Comparison of ENCODE assay signal across 10 cellular contexts in genomic region chr14:28765169-28765906, GRCh38. TPM values are rescaled to one million over a fixed set of nuclear protein-coding genes. Genes with fewer than 3 reads are reported as not detected.
A peak's percentile ranks its signal among the peaks of the same experiment; 100 is the strongest.
DNase-seq lines count a peak whose midpoint lies in the region; ATAC-seq, FAIRE-seq and TF ChIP-seq lines count a peak whose summit lies in the region.
"Had no signal": no experiment of that assay in that cellular context is flagged by ENCODE, and none has a peak within 500 bp of the region (broad histone marks: within the 10 kb centered on the region; RNA-seq: fewer than 3 reads in every experiment).

No MANE protein-coding gene starts in this region.

- CTCF ChIA-PET in endothelial cell of umbilical vein (lab: Charles Lee) = interaction anchor here (1.9 to 5.5 kb wide), 5 partner anchors 9 to 1449 kb away, joined by 5 to 34 read pairs (median 11); no protein-coding TSS in a partner anchor

- no peak for DNase-seq in endothelial cell of umbilical vein (ENCODE audit: low read depth, low spot score)
- no peak for DNase-seq in ovary
- no peak for DNase-seq in stimulated activated CD4-positive, alpha-beta T cell treated with anti-CD3 and anti-CD28 coated beads, Interleukin-1b, Interleukin-23, amount 100 ng/mL, for 48 hours
- DNase-seq: left cardiac atrium had no signal

- H4K20me1 ChIP-seq in endothelial cell of umbilical vein (replicated peaks; ENCODE audit: control insufficient read depth, extremely low read depth, insufficient read depth, low read length) = no peaks in the 10 kb centered on the region

- POLR2A ChIA-PET in endothelial cell of umbilical vein (lab: Charles Lee) = no interaction called here

- H3K4me3 ChIP-seq in GM08714 (ENCODE audit: low read length) = peak overlapping the region; percentile 45
- H3K4me3 ChIP-seq in HUES6 (ENCODE audit: low read depth, low read length) = peak overlapping the region; percentile 77
- peak overlapping the region in 1 of 3 experiments; percentile 7 for H3K4me3 ChIP-seq in endothelial cell of umbilical vein (replicated peaks in 1 of 3; ENCODE audit: insufficient read depth in 1 of 3, low read depth in 1 of 3, low read length in 3 of 3)
- H3K4me3 ChIP-seq in ovary = peak overlapping the region; percentile 33

- H3K9ac ChIP-seq in HUES6 (ENCODE audit: low read length) = no peak overlapping the region
- H3K9ac ChIP-seq in endothelial cell of umbilical vein (replicated peaks; ENCODE audit: extremely low read depth, insufficient read depth, low read length) = no peak overlapping the region

- H3K27ac ChIP-seq in HUES6 (ENCODE audit: low read depth, low read length) = no peak overlapping the region
- no peak overlapping the region for H3K27ac ChIP-seq in endothelial cell of umbilical vein (ENCODE audit: insufficient read depth, low read depth, low read length)
- peak overlapping the region in 1 of 2 donors; percentile 62 for H3K27ac ChIP-seq in ovary

- BruUV-seq in endothelial cell of umbilical vein (replicated peaks; lab: Mats Ljungman, UMichigan) = no TSS peak

- H3K27me3 ChIP-seq in HUES6 (ENCODE audit: control insufficient read depth, insufficient read depth, low read length) (peaks cover 92% of the 10 kb centered on the region), endothelial cell of umbilical vein (ENCODE audit: control insufficient read depth in 2 of 2, insufficient read depth in 2 of 2, low read length in 2 of 2) (peaks cover 60 to 87% of the 10 kb centered on the region in 2 experiments), ovary (no peaks in the 10 kb centered on the region)

- ATAC-seq in GM18858 (IDR thresholded peaks at IDR 0.05; ENCODE audit: unreplicated experiment) (no peak), GM21825 (IDR thresholded peaks at IDR 0.05; ENCODE audit: unreplicated experiment) (no peak)
- ATAC-seq: HCT116, left cardiac atrium had no signal

- peak overlapping the region; percentile 44 for H3K4me2 ChIP-seq in endothelial cell of umbilical vein (ENCODE audit: insufficient read depth, low read length)

- WGBS in ovary, 3 donors = 13 to 16% (median 15%) methylated on average over 30 of the region's 30 CpGs

- FAIRE-seq in endothelial cell of umbilical vein (lab: Jason Lieb, UNC) = no peak

- TF ChIP-seq CTCF in endothelial cell of umbilical vein (IDR thresholded peaks at IDR 0.05; ENCODE audit: extremely low read depth in 1 of 2, insufficient read depth in 1 of 2, low read depth in 1 of 2, low read length in 2 of 2) (no peak), ovary (IDR thresholded peaks at IDR 0.05) (no peak)

- H2AFZ ChIP-seq in endothelial cell of umbilical vein (ENCODE audit: low read depth, low read length) = no peak overlapping the region

- no peaks in the 10 kb centered on the region for H3K79me2 ChIP-seq in endothelial cell of umbilical vein (ENCODE audit: control insufficient read depth, insufficient read depth, low read length)

- TF ChIP-seq POLR2A in endothelial cell of umbilical vein (IDR thresholded peaks at IDR 0.05; ENCODE audit: low read depth, low read length) = no peak
- TF ChIP-seq POLR2A in ovary (IDR thresholded peaks at IDR 0.05) = no peak

- intact Hi-C loops in endothelial cell of umbilical vein (cut with micrococcal nuclease) (loop anchor here (10.0 kb wide), 1 partner anchor 1159 kb away; the partner anchor contains the start of gene PRKD1), ovary (cut with DNase I) (no loop called here)

- H3K9me1 ChIP-seq in endothelial cell of umbilical vein (replicated peaks; ENCODE audit: control insufficient read depth, extremely low read depth, insufficient read depth, low read length) = no peaks in the 10 kb centered on the region

- peaks cover 22% of the 10 kb centered on the region for H3K4me1 ChIP-seq in HUES6 (ENCODE audit: control insufficient read depth, insufficient read depth, low read length)
- H3K4me1 ChIP-seq in endothelial cell of umbilical vein (ENCODE audit: control insufficient read depth, extremely low read depth, insufficient read depth, low read length) = peaks cover 5% of the 10 kb centered on the region
- H3K4me1 ChIP-seq in ovary (ENCODE audit: insufficient read depth) = peaks cover 5% of the 10 kb centered on the region

- TF ChIP-seq EP300 in ovary (IDR thresholded peaks at IDR 0.05) = no peak

- no peaks in the 10 kb centered on the region for H3K9me3 ChIP-seq in HUES6 (ENCODE audit: control insufficient read depth, insufficient read depth, low read depth, low read length)
- H3K9me3 ChIP-seq in endothelial cell of umbilical vein (replicated peaks; ENCODE audit: control insufficient read depth, insufficient read depth, low read length) = no peaks in the 10 kb centered on the region
- peaks cover 0 to 8% of the 10 kb centered on the region in 2 donors for H3K9me3 ChIP-seq in ovary

- H3K36me3 ChIP-seq in HUES6 (ENCODE audit: control insufficient read depth, insufficient read depth, low read length) (no peaks in the 10 kb centered on the region), endothelial cell of umbilical vein (ENCODE audit: control insufficient read depth in 2 of 2, extremely low read depth in 1 of 2, insufficient read depth in 2 of 2, low read length in 2 of 2) (no peaks in the 10 kb centered on the region), ovary (no peaks in the 10 kb centered on the region)

- dilution Hi-C loops in endothelial cell of umbilical vein (cut with MboI; ENCODE audit: extremely low pct_ligation_motif_present, low sequenced_read_pairs) = no loop called here

TF ChIP-seq in endothelial cell of umbilical vein, 7 proteins besides CTCF, POLR2A, EP300 and RAD21:
- TF ChIP-seq JUN (IDR thresholded peaks at IDR 0.05; ENCODE audit: borderline replicate concordance, insufficient read depth, insufficient read length, low read depth) = no peak
- no peak for TF ChIP-seq POLR2AphosphoS5 (IDR thresholded peaks at IDR 0.05; ENCODE audit: insufficient read depth, low read depth, low read length)
- TF ChIP-seq MAX (IDR thresholded peaks at IDR 0.05; ENCODE audit: insufficient read depth, insufficient read length) = no peak
- peak; percentile 76 for TF ChIP-seq EZH2 (IDR thresholded peaks at IDR 0.05; ENCODE audit: borderline replicate concordance, low read depth, low read length, severe bottlenecking)
- TF ChIP-seq GATA2 (IDR thresholded peaks at IDR 0.05; ENCODE audit: insufficient read depth, insufficient read length, low read depth, low read length) = no peak
- TF ChIP-seq MYC (IDR thresholded peaks at IDR 0.05; ENCODE audit: low read depth, low read length) = no peak

RNA-seq across cellular contexts. Expression of gene FOXG1, which starts 1.2 kb away (rescaled TPM):
- not detected in 2 replicates for total RNA-seq in endothelial cell of umbilical vein
- not detected in 2 replicates for polyA plus RNA-seq in endothelial cell of umbilical vein
- not detected in 2 replicates for polyA plus RNA-seq in endothelial cell of umbilical vein (2011; cell fraction: cytosol; rRNA removed)
- not detected in 2 replicates for polyA plus RNA-seq in endothelial cell of umbilical vein (2011; cell fraction: nucleus; rRNA removed)
- not detected in 2 replicates for polyA plus RNA-seq in endothelial cell of umbilical vein (2012)
- 0.06 TPM in 1 of 2 replicates, not detected in the other for polyA minus RNA-seq in endothelial cell of umbilical vein
- polyA minus RNA-seq in endothelial cell of umbilical vein (2011; cell fraction: cytosol; rRNA and poly(A)+ RNA removed) = not detected
- not detected in 2 replicates for polyA minus RNA-seq in endothelial cell of umbilical vein (2011; cell fraction: nucleus; rRNA and poly(A)+ RNA removed)
- total RNA-seq in ovary = 1 to 10 TPM in 2 of 7 donors, under 1 TPM in 4, not detected in 1; 0.12 to 1.8 (median 0.20) TPM
- polyA plus RNA-seq in ovary = under 1 TPM; 0.10 to 0.15 TPM
- total RNA-seq: left cardiac atrium had no signal
- polyA plus RNA-seq: adipose tissue had no signal
